Comparison of ENCODE assay signal across 24 cellular contexts in the genomic region with DNA sequence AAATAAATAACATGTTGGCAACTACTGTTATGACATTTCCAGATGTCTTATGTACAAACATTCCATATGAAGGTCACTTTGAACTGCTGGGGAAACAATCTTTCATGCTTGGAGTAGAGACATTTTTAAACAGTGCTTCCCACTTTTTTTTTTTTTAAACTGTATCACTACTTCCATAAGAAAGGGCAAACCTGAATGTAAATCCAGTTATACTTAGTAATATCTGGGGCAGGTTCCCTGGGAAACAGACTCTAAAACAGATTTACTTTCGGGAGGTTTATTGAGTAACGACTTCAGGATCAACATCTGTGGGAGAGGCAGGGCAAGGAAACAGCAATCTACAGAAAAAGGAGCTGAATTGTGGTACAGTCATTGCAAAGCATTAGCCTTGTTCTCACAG.
A peak's percentile ranks its signal among the peaks of the same experiment; 100 is the strongest.
DNase-seq lines count a peak whose midpoint lies in the region; ATAC-seq, FAIRE-seq and TF ChIP-seq lines count a peak whose summit lies in the region.
"Had no signal": no experiment of that assay in that cellular context is flagged by ENCODE, and none has a peak within 500 bp of the region (broad histone marks: within the 10 kb centered on the region; RNA-seq: fewer than 3 reads in every experiment).

No MANE protein-coding gene starts in this region.

- ATAC-seq in HG03280 (IDR thresholded peaks at IDR 0.05; ENCODE audit: unreplicated experiment) (no peak), HG02981 (IDR thresholded peaks at IDR 0.05; ENCODE audit: unreplicated experiment) (no peak)
- ATAC-seq: A549; CD8-positive, alpha-beta T cell; HCT116 had no signal

- no peaks in the 10 kb centered on the region for H3K23me2 ChIP-seq in H1 (ENCODE audit: low read depth, low read length)

- H4K8ac ChIP-seq in H1 (ENCODE audit: extremely low read depth, insufficient read depth, low read length) = no peak overlapping the region

- peaks cover 4% of the 10 kb centered on the region for H3K36me3 Mint-ChIP-seq in nephron (ENCODE audit: low read depth)
- H3K36me3 Mint-ChIP-seq: CD8-positive, alpha-beta T cell had no signal

- no peaks in the 10 kb centered on the region for H3K79me2 ChIP-seq in H1 (ENCODE audit: control insufficient read depth in 1 of 2, insufficient read depth in 2 of 2, low read length in 2 of 2)

- H2BK5ac ChIP-seq in H1 (ENCODE audit: low read depth, low read length) = no peak overlapping the region

- no peak overlapping the region for H3K4me2 ChIP-seq in H1 (ENCODE audit: insufficient read depth in 1 of 2, low read depth in 2 of 2, low read length in 2 of 2)
- H3K4me2 ChIP-seq: A549, BLaER1 had no signal

- 84% methylated on average over 2 of the region's 2 CpGs; no CpG with 5 or more reads in 1 of the 2 experiments for WGBS in H1 (ENCODE audit: extremely low coverage in 1 of 2, insufficient coverage in 1 of 2, insufficient read length in 1 of 2, insufficient replicate concordance in 2 of 2, low coverage in 1 of 2, low lambda C conversion rate in 2 of 2, missing lambda C conversion rate in 1 of 2), 2 experiments

- no peaks in the 10 kb centered on the region for H3K36me3 ChIP-seq in H1 (ENCODE audit: control insufficient read depth in 2 of 4, insufficient read depth in 4 of 4, low read length in 3 of 4)
- H3K36me3 ChIP-seq: BLaER1 had no signal

- no peak overlapping the region for H3K23ac ChIP-seq in H1 (ENCODE audit: insufficient read length)

- H4K91ac ChIP-seq in H1 (replicated peaks; ENCODE audit: insufficient read length, low read length) = no peak overlapping the region

- no peak overlapping the region for H3K18ac ChIP-seq in H1 (ENCODE audit: extremely low read depth, low read length)

- H3K4me1 ChIP-seq in H1 (replicated peaks in 1 of 4; ENCODE audit: control insufficient read depth in 3 of 4, insufficient read depth in 4 of 4, low read length in 3 of 4) = no peaks in the 10 kb centered on the region
- H3K4me1 ChIP-seq: A549, BLaER1, Caco-2 had no signal

- H3K14ac ChIP-seq in H1 (ENCODE audit: insufficient read length) = no peak overlapping the region

- 0 out of 2 replicates have a peak overlapping the region, but pooled peaks have one; percentile 27 for H2AFZ ChIP-seq in H1 (ENCODE audit: low read length)
- H2AFZ ChIP-seq: GM23248 had no signal

- TF ChIP-seq CTCF in HFF-Myc (IDR thresholded peaks at IDR 0.05; ENCODE audit: low read depth, low read length, missing control alignments) (no peak), H1 (IDR thresholded peaks at IDR 0.05; ENCODE audit: control extremely low read depth in 1 of 3, insufficient read depth in 1 of 3, low read depth in 1 of 3, low read length in 3 of 3) (no peak), nephron (IDR thresholded peaks at IDR 0.05; ENCODE audit: unreplicated experiment in 3 of 3) (no peak)

- H2BK120ac ChIP-seq in H1 (replicated peaks; ENCODE audit: low read depth, low read length) = no peak overlapping the region

- FAIRE-seq in H1 (lab: Jason Lieb, UNC) = no peak
- FAIRE-seq: A549, G401.6, GM12892, GM19239 had no signal

- DNase-seq in HFF-Myc (ENCODE audit: extremely low read depth, low read depth) = peak; percentile 14
- DNase-seq in H1 (ENCODE audit: low read depth in 1 of 2, low spot score in 2 of 2) = no peak
- peak; percentile 0 for DNase-seq in hepatic stellate cell (ENCODE audit: low spot score)
- DNase-seq in kidney glomerular epithelial cell (lab: John Stamatoyannopoulos, UW) = no peak
- DNase-seq in activated naive CD4-positive, alpha-beta T cell (lab: John Stamatoyannopoulos, UW) = no peak
- DNase-seq: 8988T; Caco-2; CD4-positive, CD25-positive, alpha-beta regulatory T cell; CD8-positive, alpha-beta T cell; DMS153; DND-41; GM23248; H9; HFFc6 had no signal

- H3K4me3 Mint-ChIP-seq in nephron = no peak overlapping the region
- H3K4me3 Mint-ChIP-seq: CD4-positive, CD25-positive, alpha-beta regulatory T cell; CD8-positive, alpha-beta T cell; H9; HFFc6 had no signal

- H3K9ac ChIP-seq in H1 (replicated peaks in 1 of 4; ENCODE audit: extremely low read depth in 1 of 4, low read depth in 3 of 4, low read length in 3 of 4) = no peak overlapping the region
- H3K9ac ChIP-seq: BLaER1, GM23248 had no signal

- H3K9me3 Mint-ChIP-seq in nephron = peaks cover 8% of the 10 kb centered on the region

- H4K5ac ChIP-seq in H1 (ENCODE audit: insufficient read length, low read depth, low read length) = no peak overlapping the region

- no peak for TF ChIP-seq RAD21 in H1 (IDR thresholded peaks at IDR 0.05 in 1 of 2, conservative IDR thresholded peaks at IDR 0.05 in 1 of 2; ENCODE audit: low read depth in 2 of 2, low read length in 2 of 2)

- H3K4me3 ChIP-seq in HFF-Myc (replicated peaks; ENCODE audit: low read depth, low read length) = no peak overlapping the region
- no peak overlapping the region for H3K4me3 ChIP-seq in H1 (ENCODE audit: extremely low read depth in 1 of 4, insufficient read depth in 2 of 4, low read depth in 3 of 4, low read length in 4 of 4)
- H3K4me3 ChIP-seq: A549, BLaER1, GM23248 had no signal

- H3K27me3 ChIP-seq in H1 (replicated peaks in 1 of 4; ENCODE audit: control insufficient read depth in 3 of 4, extremely low read depth in 1 of 4, insufficient read depth in 3 of 4, low read length in 3 of 4) = no peaks in the 10 kb centered on the region
- H3K27me3 ChIP-seq: BLaER1 had no signal

- H3K4ac ChIP-seq in H1 (replicated peaks; ENCODE audit: insufficient read length, low read depth, low read length) = no peak overlapping the region

- no peak for TF ChIP-seq POLR2A in H1 (IDR thresholded peaks at IDR 0.05; ENCODE audit: control extremely low read depth in 1 of 2, low read depth in 2 of 2, low read length in 2 of 2)

- H3K27ac Mint-ChIP-seq in nephron = peak overlapping the region; percentile 48 to 81 (median 73)
- H3K27ac Mint-ChIP-seq: CD4-positive, CD25-positive, alpha-beta regulatory T cell; CD8-positive, alpha-beta T cell; H9; HFFc6 had no signal

- no peak overlapping the region for H3K27ac ChIP-seq in H1 (ENCODE audit: low read depth, low read length)
- H3K27ac ChIP-seq: A549, BLaER1, C4-2B, GM23248 had no signal

- no peak overlapping the region for H3K56ac ChIP-seq in H1 (replicated peaks; ENCODE audit: insufficient read length, low read depth, low read length)

- H4K20me1 ChIP-seq in H1 (replicated peaks in 1 of 2; ENCODE audit: control insufficient read depth in 1 of 2, insufficient read depth in 2 of 2, low read length in 2 of 2) = no peaks in the 10 kb centered on the region
- H4K20me1 ChIP-seq: BLaER1 had no signal

- CTCF ChIA-PET in H1 (lab: Charles Lee; ENCODE audit: partially characterized antibody) = interaction anchor here (1.3 to 3.1 kb wide), 2 partner anchors 10 to 42 kb away, joined by 3 to 13 read pairs; no protein-coding TSS in a partner anchor

- no peak overlapping the region for H2BK20ac ChIP-seq in H1 (ENCODE audit: low read length)

- no peaks in the 10 kb centered on the region for H3K79me1 ChIP-seq in H1 (ENCODE audit: low read depth, low read length)

- POLR2A ChIA-PET in H1 (lab: Charles Lee; ENCODE audit: partially characterized antibody) = no interaction called here

- peaks cover 6% of the 10 kb centered on the region for H3K4me1 Mint-ChIP-seq in nephron
- H3K4me1 Mint-ChIP-seq: CD4-positive, CD25-positive, alpha-beta regulatory T cell had no signal

- peaks cover 0 to 5% of the 10 kb centered on the region in 2 experiments; a peak in 1 of 4 replicates for H3K9me3 ChIP-seq in H1 (ENCODE audit: insufficient read depth in 2 of 2, low read depth in 1 of 2, low read length in 1 of 2)
- H3K9me3 ChIP-seq: A549, BLaER1 had no signal

- H3K27me3 Mint-ChIP-seq in nephron (ENCODE audit: low read depth) = no peaks in the 10 kb centered on the region

- no peak for TF ChIP-seq EP300 in H1 (IDR thresholded peaks at IDR 0.05; ENCODE audit: borderline replicate concordance in 1 of 2, low read depth in 2 of 2, low read length in 2 of 2)

- H2BK12ac ChIP-seq in H1 (ENCODE audit: low read depth, low read length) = no peak overlapping the region

- no peak overlapping the region for H2BK15ac ChIP-seq in H1 (ENCODE audit: low read length)

- H2AK5ac ChIP-seq in H1 (ENCODE audit: low read depth, low read length) = no peak overlapping the region

TF ChIP-seq in H1, 55 proteins besides CTCF, POLR2A, EP300 and RAD21:
- TF ChIP-seq BRCA1 (IDR thresholded peaks at IDR 0.05; ENCODE audit: low read depth, low read length) = no peak
- TF ChIP-seq CEBPB (IDR thresholded peaks at IDR 0.05; ENCODE audit: low read depth, low read length) = no peak
- TF ChIP-seq HDAC2 (IDR thresholded peaks at IDR 0.05; ENCODE audit: borderline replicate concordance in 1 of 2, low read depth in 2 of 2, low read length in 2 of 2) = no peak
- no peak for TF ChIP-seq JUN (IDR thresholded peaks at IDR 0.05; ENCODE audit: low read depth, low read length)
- no peak for TF ChIP-seq JUND (IDR thresholded peaks at IDR 0.05; ENCODE audit: low read length)
- no peak for TF ChIP-seq TCF12 (IDR thresholded peaks at IDR 0.05; ENCODE audit: low read depth, low read length)
- no peak for TF ChIP-seq TEAD4 (IDR thresholded peaks at IDR 0.05; ENCODE audit: low read depth, low read length)
- TF ChIP-seq EZH2 (IDR thresholded peaks at IDR 0.05; ENCODE audit: low read depth, low read length, severe bottlenecking) = no peak
- TF ChIP-seq NANOG (IDR thresholded peaks at IDR 0.05; ENCODE audit: insufficient read depth, low read depth, low read length, poor library complexity, severe bottlenecking) = no peak
- no peak for TF ChIP-seq HDAC6 (IDR thresholded peaks at IDR 0.05; ENCODE audit: low read depth, low read length)

Comparison
In these comparisons a context has a peak if more than half of its experiments do, and no peak if none do; other contexts are left out.
1. DNase-seq: peak in HFF-Myc (single experiment) and hepatic stellate cell (single experiment); none in H1 (0 of 2), kidney glomerular epithelial cell (single experiment) and activated naive CD4-positive, alpha-beta T cell (0 of 4).